Comparison of ENCODE assay signal across 8 cellular contexts in the genomic region with DNA sequence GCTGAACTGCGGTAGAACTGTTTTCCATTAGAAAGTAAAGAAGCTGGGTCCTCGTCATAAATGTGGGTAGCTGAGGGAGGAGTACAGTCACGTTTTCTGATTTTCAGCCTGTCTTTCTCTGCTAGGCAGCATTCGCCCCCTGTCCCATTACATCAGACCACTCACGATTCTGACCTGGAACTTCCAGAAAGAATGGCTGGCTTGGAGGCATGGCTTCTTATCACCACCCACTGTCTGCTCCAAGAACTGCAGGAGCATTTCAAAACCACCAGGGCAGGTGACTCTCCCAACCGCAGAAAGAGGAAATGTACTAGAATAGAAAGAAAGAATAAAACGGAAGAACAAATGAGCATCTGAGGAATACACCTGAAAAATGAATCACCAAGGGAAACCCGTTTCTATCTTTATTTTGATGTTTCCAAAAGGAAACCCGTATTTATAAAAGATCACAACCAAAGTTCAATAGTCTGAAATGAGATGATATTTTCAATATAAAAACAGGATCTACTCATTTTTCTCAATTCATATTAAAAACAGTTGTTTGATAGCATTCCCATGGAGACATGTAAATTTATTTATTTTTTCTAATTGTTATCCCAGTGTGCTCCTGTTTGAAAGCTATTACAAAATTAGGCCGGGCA. TPM values are rescaled to one million over a fixed set of nuclear protein-coding genes. Genes with fewer than 3 reads are reported as not detected.
A peak's percentile ranks its signal among the peaks of the same experiment; 100 is the strongest.
DNase-seq lines count a peak whose midpoint lies in the region; ATAC-seq and TF ChIP-seq lines count a peak whose summit lies in the region.

No MANE protein-coding gene starts in this region.

- no peak overlapping the region for H3K4me3 ChIP-seq in IMR-90 (ENCODE audit: insufficient read depth, low read depth, low read length)
- no peak overlapping the region for H3K4me3 ChIP-seq in Panc1 (ENCODE audit: low read depth in 2 of 2, low read length in 2 of 2)
- H3K4me3 ChIP-seq in prostate gland: no peak overlapping the region

- H3K14ac ChIP-seq in IMR-90 (replicated peaks; ENCODE audit: low read depth, low read length): peak overlapping the region; percentile 69; the same call in 1 of the 2 replicates

- H3K4me1 Mint-ChIP-seq in glutamatergic neuron (ENCODE audit: low read depth, unreplicated experiment): peaks cover 1% of the 10 kb centered on the region

- peak overlapping the region; percentile 91 for H2BK120ac ChIP-seq in IMR-90 (ENCODE audit: low read depth, low read length)

- no peaks in the 10 kb centered on the region for H4K20me1 ChIP-seq in IMR-90 (ENCODE audit: insufficient read depth, low read length)

- H3K9me3 Mint-ChIP-seq in glutamatergic neuron (ENCODE audit: unreplicated experiment): peaks cover 4% of the 10 kb centered on the region

- H2BK5ac ChIP-seq in IMR-90 (ENCODE audit: low read depth, low read length, poor library complexity, severe bottlenecking): peak overlapping the region; percentile 11

- CTCF ChIA-PET in IMR-90 (lab: Yijun Ruan, JAX) (interaction anchor here (1.0 to 1.4 kb wide), 2 partner anchors 304 to 312 kb away, joined by 3 read pairs; no protein-coding TSS in a partner anchor), Panc1 (lab: Charles Lee) (no interaction called here)

- no peak overlapping the region for H2AK9ac ChIP-seq in IMR-90 (replicated peaks; ENCODE audit: low read depth, low read length, poor library complexity)

- no peaks in the 10 kb centered on the region for H3K9me1 ChIP-seq in IMR-90 (ENCODE audit: insufficient read depth, low read length)

- peak overlapping the region; percentile 95 for H2BK20ac ChIP-seq in IMR-90 (ENCODE audit: low read depth, low read length)

- in situ Hi-C loops in IMR-90 (cut with MboI; ENCODE audit: low sequenced_read_pairs) (no loop called here), Panc1 (cut with HindIII; ENCODE audit: low pct_unique_long_range_greater_than_20kb, low sequenced_read_pairs) (no loop called here)

- ATAC-seq in GM18909 (IDR thresholded peaks at IDR 0.05; ENCODE audit: poor library complexity, unreplicated experiment) (peak; percentile 53), IMR-90 (ENCODE audit: low read depth) (peak; percentile 93), Panc1 (peak; percentile 66; the same call in 1 of the 2 replicates), GM21381 (IDR thresholded peaks at IDR 0.05; ENCODE audit: unreplicated experiment) (no peak)

- H3K23ac ChIP-seq in IMR-90 (ENCODE audit: low read depth, low read length): peak overlapping the region; percentile 53; the same call in 1 of the 2 replicates

- BruUV-seq in IMR-90 (replicated peaks; lab: Mats Ljungman, UMichigan) (no TSS peak), Panc1 (replicated peaks; lab: Mats Ljungman, UMichigan) (no TSS peak)

- H4K91ac ChIP-seq in IMR-90 (ENCODE audit: insufficient read depth, low read depth, low read length): peak overlapping the region; percentile 62

- no peaks in the 10 kb centered on the region for H3K27me3 ChIP-seq in IMR-90 (ENCODE audit: control insufficient read depth, insufficient read depth, low read length)
- H3K27me3 ChIP-seq in Panc1 (ENCODE audit: control insufficient read depth, insufficient read depth, low read length): no peaks in the 10 kb centered on the region; the same call in 1 of the 2 replicates
- H3K27me3 ChIP-seq in prostate gland (replicated peaks; ENCODE audit: insufficient read depth): no peaks in the 10 kb centered on the region

- no peak overlapping the region for H3K4me3 Mint-ChIP-seq in glutamatergic neuron (ENCODE audit: unreplicated experiment)

- peak overlapping the region; percentile 9; the same call in 1 of the 2 replicates for H3K4me2 ChIP-seq in IMR-90 (ENCODE audit: low read depth, low read length)

- H3K79me1 ChIP-seq in IMR-90 (ENCODE audit: low read depth in 1 of 2, low read length in 2 of 2): no peaks in the 10 kb centered on the region

- intact Hi-C loops in IMR-90 (cut with micrococcal nuclease) (loop anchor here (1.0 to 10.0 kb wide), 6 partner anchors 104 to 652 kb away; a partner anchor contains a TSS), Panc1 (cut with micrococcal nuclease; ENCODE audit: unreplicated experiment) (loop anchor here (5.0 kb wide), 1 partner anchor 314 kb away; no protein-coding TSS in a partner anchor), prostate gland (cut with DNase I) (loop anchor here (10.0 kb wide), 1 partner anchor 312 kb away; no protein-coding TSS in a partner anchor)

- H3K27ac ChIP-seq in C4-2B (no peak overlapping the region), IMR-90 (ENCODE audit: insufficient read depth, low read length) (no peak overlapping the region), Panc1 (ENCODE audit: low read length) (no peak overlapping the region), prostate gland (no peak overlapping the region)

- H4K8ac ChIP-seq in IMR-90 (ENCODE audit: low read depth in 2 of 2, low read length in 2 of 2): peak overlapping the region; percentile 10 to 71; a peak in 2 of 4 replicates

- peak; percentile 44; the same call in 1 of the 2 replicates for TF ChIP-seq POLR2A in IMR-90 (IDR thresholded peaks at IDR 0.05; ENCODE audit: low read depth, low read length)
- no peak for TF ChIP-seq POLR2A in prostate gland (IDR thresholded peaks at IDR 0.05)

- H3K18ac ChIP-seq in IMR-90 (ENCODE audit: low read depth, low read length): peak overlapping the region; percentile 24; the same call in 1 of the 2 replicates

- TF ChIP-seq CTCF in C4-2B (conservative IDR thresholded peaks at IDR 0.05) (peak; percentile 100), IMR-90 (conservative IDR thresholded peaks at IDR 0.05; ENCODE audit: low read depth, low read length) (peak; percentile 93), Panc1 (IDR thresholded peaks at IDR 0.05) (peak; percentile 86), glutamatergic neuron (IDR thresholded peaks at IDR 0.05; ENCODE audit: partially characterized antibody, unreplicated experiment) (peak; percentile 79), prostate gland (IDR thresholded peaks at IDR 0.05) (peak in 3 of 4 experiments; percentile 22 to 67 (median 53))

- H3K4ac ChIP-seq in IMR-90 (ENCODE audit: low read depth, low read length): peak overlapping the region; percentile 81; the same call in 1 of the 2 replicates

- H2AK5ac ChIP-seq in IMR-90 (ENCODE audit: low read depth, low read length): peak overlapping the region; percentile 66; the same call in 1 of the 2 replicates

- H3K56ac ChIP-seq in IMR-90 (ENCODE audit: extremely low read depth, insufficient read depth, low read length): peak overlapping the region; percentile 48; the same call in 1 of the 2 replicates

- dilution Hi-C loops in IMR-90 (cut with HindIII; ENCODE audit: low sequenced_read_pairs, unreplicated experiment): no loop called here

- no peak overlapping the region for H3K9ac ChIP-seq in IMR-90 (ENCODE audit: low read depth, low read length)

- peaks cover 2% of the 10 kb centered on the region for H3K27me3 Mint-ChIP-seq in glutamatergic neuron (ENCODE audit: unreplicated experiment)

- H3K9me3 ChIP-seq in IMR-90 (ENCODE audit: control insufficient read depth, insufficient read depth, low read length): no peaks in the 10 kb centered on the region
- H3K9me3 ChIP-seq in Panc1 (ENCODE audit: control insufficient read depth, insufficient read depth, low read depth, low read length): no peaks in the 10 kb centered on the region
- H3K9me3 ChIP-seq in prostate gland: peaks cover 4% of the 10 kb centered on the region

- TF ChIP-seq RAD21 in IMR-90 (IDR thresholded peaks at IDR 0.05; ENCODE audit: low read length): peak; percentile 98

- no peak overlapping the region for H4K5ac ChIP-seq in IMR-90 (ENCODE audit: low read depth, low read length)

- H3K27ac Mint-ChIP-seq in glutamatergic neuron (ENCODE audit: unreplicated experiment): no peak overlapping the region

- WGBS in IMR-90 (ENCODE audit: extremely low coverage in 2 of 2, insufficient read length in 1 of 2), 2 experiments: 57% methylated on average over 1 of the region's 10 CpGs; no CpG with 5 or more reads in 1 of the 2 experiments
- 41% methylated on average over 10 of the region's 10 CpGs for WGBS in prostate gland

- DNase-seq in IMR-90 (peak; percentile 89), Panc1 (ENCODE audit: low read depth, low spot score) (peak; percentile 25), glutamatergic neuron (peak; percentile 53), prostate gland (ENCODE audit: low spot score) (no peak)
- peak; percentile 36 for DNase-seq in activated naive CD4-positive, alpha-beta T cell treated with anti-CD3 and anti-CD28 coated beads, Interleukin-2, amount 50 U/mL, for 16 hours

- peak overlapping the region; percentile 64; the same call in 1 of the 3 replicates for H2BK15ac ChIP-seq in IMR-90 (ENCODE audit: low read depth, low read length)

- POLR2A ChIA-PET in IMR-90 (lab: Charles Lee; ENCODE audit: unreplicated experiment): interaction anchor here (0.6 to 0.7 kb wide), 3 partner anchors 11 to 260 kb away, joined by 3 to 7 read pairs (median 4); no protein-coding TSS in a partner anchor
- POLR2A ChIA-PET in Panc1 (lab: Charles Lee): interaction anchor here (0.7 kb wide), 1 partner anchor 1213 kb away, joined by 4 read pairs; no protein-coding TSS in a partner anchor

- no peaks in the 10 kb centered on the region for H3K36me3 ChIP-seq in IMR-90 (ENCODE audit: control insufficient read depth, insufficient read depth, low read length)
- H3K36me3 ChIP-seq in Panc1 (ENCODE audit: control insufficient read depth, insufficient read depth, low read length): no peaks in the 10 kb centered on the region
- H3K36me3 ChIP-seq in prostate gland: no peaks in the 10 kb centered on the region

- H3K36me3 Mint-ChIP-seq in glutamatergic neuron (ENCODE audit: unreplicated experiment): no peaks in the 10 kb centered on the region

- H3K4me1 ChIP-seq in IMR-90 (ENCODE audit: control insufficient read depth, insufficient read depth, low read length) (peaks cover 2% of the 10 kb centered on the region; the same call in 1 of the 2 replicates), Panc1 (ENCODE audit: control insufficient read depth, insufficient read depth, low read length) (no peaks in the 10 kb centered on the region), prostate gland (replicated peaks) (no peaks in the 10 kb centered on the region)

- peak overlapping the region; percentile 80 for H2AFZ ChIP-seq in IMR-90 (replicated peaks; ENCODE audit: low read length, poor library complexity)

TF ChIP-seq in IMR-90, 13 proteins besides CTCF, POLR2A, EP300 and RAD21 (continues in another document):
- TF ChIP-seq SMC3 (IDR thresholded peaks at IDR 0.05; ENCODE audit: low read depth, low read length) (peak; percentile 89), CEBPB (IDR thresholded peaks at IDR 0.05; ENCODE audit: low read depth, low read length) (peak; percentile 53), NFE2L2 (IDR thresholded peaks at IDR 0.05; ENCODE audit: low read depth, low read length) (no peak), CHD1 (IDR thresholded peaks at IDR 0.05; ENCODE audit: low read depth, low read length) (no peak; the same call in 1 of the 2 replicates)

RNA-seq across cellular contexts. Expression of a gene that starts 22.1 kb away (rescaled TPM):
- total RNA-seq in IMR-90 (2012; rRNA removed): 60.2 and 117 TPM in 2 replicates
- 54.0 and 68.4 TPM in 2 replicates for polyA plus RNA-seq in IMR-90 (2012; rRNA removed)
- 8.4 and 14.3 TPM in 2 replicates for polyA plus RNA-seq in IMR-90 (2012; cell fraction: cytosol; rRNA removed)
- polyA plus RNA-seq in IMR-90 (2012; cell fraction: nucleus; rRNA removed; ENCODE audit: low replicate concordance): 1.6 and 18.6 TPM in 2 replicates
- 92.0 TPM for total RNA-seq in Panc1 (2021; ENCODE audit: unreplicated experiment)
- 63.0 TPM for polyA plus RNA-seq in Panc1 (2012; ENCODE audit: insufficient read length)
- total RNA-seq in glutamatergic neuron (ENCODE audit: unreplicated experiment): 73.6 TPM
- 10 to 100 TPM; 26.3 to 35.9 TPM for total RNA-seq in prostate gland
